ENCODE assay signal across 20 cellular contexts in the genomic region with DNA sequence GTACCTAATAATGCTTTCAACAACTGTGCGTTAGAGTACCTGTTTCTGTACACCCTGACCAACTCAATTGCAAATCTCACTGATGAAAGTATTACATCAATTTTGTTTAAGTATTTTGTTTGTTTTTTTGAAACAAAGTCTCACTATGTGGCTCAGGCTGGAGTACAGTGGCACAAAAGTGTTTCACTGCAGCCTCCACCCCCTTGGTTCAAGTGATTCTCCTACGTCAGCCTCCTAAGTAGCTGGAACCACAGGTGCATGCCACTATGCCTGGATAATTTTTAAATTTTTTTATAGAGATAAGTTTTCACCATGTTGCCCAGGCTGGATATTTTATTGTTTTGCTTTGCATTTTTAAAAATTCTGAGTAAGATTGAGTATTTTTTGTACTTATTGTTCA. TPM values are rescaled to one million over a fixed set of nuclear protein-coding genes. Genes with fewer than 3 reads are reported as not detected.
DNase-seq lines count a peak whose midpoint lies in the region; ATAC-seq, FAIRE-seq and TF ChIP-seq lines count a peak whose summit lies in the region.
"Had no signal": no experiment of that assay in that cellular context is flagged by ENCODE, and none has a peak within 500 bp of the region (broad histone marks: within the 10 kb centered on the region; RNA-seq: fewer than 3 reads in every experiment).

No MANE protein-coding gene starts in this region.

- H3K4me3 ChIP-seq in GM23248 (no peak overlapping the region), astrocyte (ENCODE audit: insufficient read depth, low read depth, low read length) (no peak overlapping the region), mesenchymal stem cell (ENCODE audit: insufficient read depth in 1 of 2, low read depth in 1 of 2, low read length in 2 of 2) (no peak overlapping the region), smooth muscle cell (no peak overlapping the region)
- H3K4me3 ChIP-seq: BLaER1 treated with 17β-estradiol and CSF1 and Interleukin-3, amounts not matched to agents 10 nM and 100 nM; MG63 had no signal

- no peak overlapping the region for H4K8ac ChIP-seq in mesenchymal stem cell (ENCODE audit: low read length)

- WGBS in GM23248 (ENCODE audit: low coverage in 1 of 2, low lambda C conversion rate in 2 of 2, missing lambda C conversion rate in 2 of 2), 2 experiments = 98% methylated on average over 2 of the region's 2 CpGs
- 100% methylated on average over 1 of the region's 2 CpGs for WGBS in mesenchymal stem cell
- WGBS in smooth muscle cell (ENCODE audit: low lambda C conversion rate) = 70% methylated on average over 2 of the region's 2 CpGs

- no peaks in the 10 kb centered on the region for H3K9me2 ChIP-seq in GM23248 (ENCODE audit: insufficient read depth)

- no peak overlapping the region for H2AK5ac ChIP-seq in mesenchymal stem cell (ENCODE audit: low read length, severe bottlenecking)

- no peak for FAIRE-seq in astrocyte (lab: Jason Lieb, UNC)
- FAIRE-seq: GM12892, HTR-8/SVneo had no signal

- peaks cover 18% of the 10 kb centered on the region for H3K4me1 ChIP-seq in GM23248 (ENCODE audit: insufficient read depth)
- peaks cover 18% of the 10 kb centered on the region for H3K4me1 ChIP-seq in astrocyte (ENCODE audit: insufficient read depth, low read length)
- H3K4me1 ChIP-seq in mesenchymal stem cell (ENCODE audit: control insufficient read depth, insufficient read depth, low read depth, low read length) = peaks cover 3% of the 10 kb centered on the region
- peaks cover 15% of the 10 kb centered on the region for H3K4me1 ChIP-seq in smooth muscle cell (ENCODE audit: low read depth)

- no peak for TF ChIP-seq CTCF in astrocyte (IDR thresholded peaks at IDR 0.05; ENCODE audit: insufficient read depth, low read depth, low read length)
- no peak for TF ChIP-seq CTCF in smooth muscle cell (IDR thresholded peaks at IDR 0.05; ENCODE audit: borderline replicate concordance, insufficient read depth, poor library complexity, severe bottlenecking)

- H3K79me2 ChIP-seq in GM23248 (ENCODE audit: insufficient read depth) (no peaks in the 10 kb centered on the region), astrocyte (ENCODE audit: insufficient read depth, low read length) (no peaks in the 10 kb centered on the region), smooth muscle cell (ENCODE audit: low read depth) (no peaks in the 10 kb centered on the region)

- H3K14ac ChIP-seq in mesenchymal stem cell (ENCODE audit: low read length in 2 of 2) = no peak overlapping the region

- peaks cover 2% of the 10 kb centered on the region for H3K36me3 Mint-ChIP-seq in astrocyte (ENCODE audit: low read depth, unreplicated experiment)
- peaks cover 19% of the 10 kb centered on the region for H3K36me3 Mint-ChIP-seq in stimulated activated memory B cell treated with anti-CD40 and anti-IgM and Interleukin-4, amounts not matched to agents 10 μg/mL and 1 μg/mL and 100 μg/mL, for 72 hours
- H3K36me3 Mint-ChIP-seq: IgD-negative memory B cell had no signal

- no peak overlapping the region for H2BK5ac ChIP-seq in mesenchymal stem cell (ENCODE audit: low read depth, low read length, poor library complexity, severe bottlenecking)

- H3F3A ChIP-seq in GM23248 (ENCODE audit: insufficient read depth) (peaks cover 17% of the 10 kb centered on the region), smooth muscle cell (ENCODE audit: low read depth) (peaks cover 16% of the 10 kb centered on the region)

- H4K20me1 ChIP-seq in GM23248 (ENCODE audit: insufficient read depth) (no peaks in the 10 kb centered on the region), astrocyte (ENCODE audit: insufficient read depth, low read length) (no peaks in the 10 kb centered on the region), smooth muscle cell (ENCODE audit: low read depth) (no peaks in the 10 kb centered on the region)
- H4K20me1 ChIP-seq: BLaER1 treated with 17β-estradiol and CSF1 and Interleukin-3, amounts not matched to agents 10 nM and 100 nM had no signal

- DNase-seq in GM23248 (no peak), astrocyte (ENCODE audit: low read depth) (peak; percentile 55), mesenchymal stem cell (no peak), smooth muscle cell (lab: John Stamatoyannopoulos, UW; ENCODE audit: unreplicated experiment) (no peak)
- DNase-seq: CD8-positive, alpha-beta T cell; H9; Karpas-422; NCI-H1048; NCI-H1436; NCI-H1930; NCI-H345; NCI-H524 treated with DMSO at 0.1 percent for 48 hours had no signal

- H3K36me3 ChIP-seq in GM23248 (ENCODE audit: low read depth) (no peaks in the 10 kb centered on the region), astrocyte (ENCODE audit: insufficient read depth, low read length) (no peaks in the 10 kb centered on the region), mesenchymal stem cell (ENCODE audit: control insufficient read depth in 1 of 2, insufficient read depth in 2 of 2, low read depth in 1 of 2, low read length in 2 of 2) (no peaks in the 10 kb centered on the region), smooth muscle cell (ENCODE audit: low read depth) (no peaks in the 10 kb centered on the region)
- H3K36me3 ChIP-seq: MG63 had no signal

- H2BK12ac ChIP-seq in mesenchymal stem cell (ENCODE audit: low read length in 2 of 2) = no peak overlapping the region

- H2BK15ac ChIP-seq in mesenchymal stem cell (ENCODE audit: low read depth, poor library complexity, severe bottlenecking) = no peak overlapping the region

- no peaks in the 10 kb centered on the region for H3K9me3 ChIP-seq in GM23248 (ENCODE audit: low read depth)
- H3K9me3 ChIP-seq in astrocyte (ENCODE audit: insufficient read depth, low read depth, low read length) = no peaks in the 10 kb centered on the region
- H3K9me3 ChIP-seq in mesenchymal stem cell (ENCODE audit: control insufficient read depth, low read length) = no peaks in the 10 kb centered on the region
- H3K9me3 ChIP-seq in smooth muscle cell (replicated peaks; ENCODE audit: low read depth) = no peaks in the 10 kb centered on the region
- H3K9me3 ChIP-seq: BLaER1 treated with 17β-estradiol and CSF1 and Interleukin-3, amounts not matched to agents 10 nM and 100 nM; MG63 had no signal

- H3K27ac Mint-ChIP-seq in astrocyte (ENCODE audit: unreplicated experiment) = peak overlapping the region; percentile 73
- no peak overlapping the region for H3K27ac Mint-ChIP-seq in stimulated activated memory B cell treated with anti-CD40 and anti-IgM and Interleukin-4, amounts not matched to agents 10 μg/mL and 1 μg/mL and 100 μg/mL, for 72 hours
- H3K27ac Mint-ChIP-seq: CD8-positive, alpha-beta T cell; H9; IgD-negative memory B cell had no signal

- ATAC-seq in GM21576 (IDR thresholded peaks at IDR 0.05; ENCODE audit: unreplicated experiment) (no peak), HG03135 (IDR thresholded peaks at IDR 0.05; ENCODE audit: unreplicated experiment) (no peak)
- no peak for ATAC-seq in stimulated activated memory B cell treated with anti-CD40 and anti-IgM and Interleukin-4, amounts not matched to agents 10 μg/mL and 1 μg/mL and 100 μg/mL, for 72 hours
- ATAC-seq: CD8-positive, alpha-beta T cell had no signal

- H3K4ac ChIP-seq in mesenchymal stem cell (ENCODE audit: low read depth in 1 of 2, low read length in 2 of 2) = no peak overlapping the region

- in situ Hi-C loops in GM23248 (cut with MboI) = loop anchor here (10.0 kb wide), 1 partner anchor 169 kb away; no protein-coding TSS in a partner anchor

- H3K4me2 ChIP-seq in GM23248 (ENCODE audit: unreplicated experiment) = peak overlapping the region; percentile 71
- H3K4me2 ChIP-seq in astrocyte (ENCODE audit: low read length) = peak overlapping the region; percentile 71
- H3K4me2 ChIP-seq in mesenchymal stem cell (ENCODE audit: low read length, poor library complexity, severe bottlenecking) = no peak overlapping the region
- peak overlapping the region; percentile 72 for H3K4me2 ChIP-seq in smooth muscle cell
- H3K4me2 ChIP-seq: BLaER1 treated with 17β-estradiol and CSF1 and Interleukin-3, amounts not matched to agents 10 nM and 100 nM had no signal

- H3K79me1 ChIP-seq in mesenchymal stem cell (replicated peaks; ENCODE audit: low read length, poor library complexity, severe bottlenecking) = no peaks in the 10 kb centered on the region

- H2BK120ac ChIP-seq in mesenchymal stem cell (ENCODE audit: low read depth, low read length) = no peak overlapping the region

- peaks cover 27% of the 10 kb centered on the region for H3K4me1 Mint-ChIP-seq in astrocyte (ENCODE audit: low read depth, unreplicated experiment)
- no peaks in the 10 kb centered on the region for H3K4me1 Mint-ChIP-seq in stimulated activated memory B cell treated with anti-CD40 and anti-IgM and Interleukin-4, amounts not matched to agents 10 μg/mL and 1 μg/mL and 100 μg/mL, for 72 hours
- H3K4me1 Mint-ChIP-seq: H9, IgD-negative memory B cell had no signal

- H3K9ac ChIP-seq in GM23248 (no peak overlapping the region), astrocyte (ENCODE audit: low read length) (peak overlapping the region; percentile 73), mesenchymal stem cell (ENCODE audit: low read length) (no peak overlapping the region), smooth muscle cell (ENCODE audit: low read depth) (peak overlapping the region; percentile 90)
- H3K9ac ChIP-seq: BLaER1 treated with 17β-estradiol and CSF1 and Interleukin-3, amounts not matched to agents 10 nM and 100 nM had no signal

- H3K9me3 Mint-ChIP-seq in astrocyte (ENCODE audit: unreplicated experiment) = no peaks in the 10 kb centered on the region
- no peaks in the 10 kb centered on the region for H3K9me3 Mint-ChIP-seq in stimulated activated memory B cell treated with anti-CD40 and anti-IgM and Interleukin-4, amounts not matched to agents 10 μg/mL and 1 μg/mL and 100 μg/mL, for 72 hours
- H3K9me3 Mint-ChIP-seq: CD8-positive, alpha-beta T cell; H9 had no signal

- no peak overlapping the region for H3K18ac ChIP-seq in mesenchymal stem cell (ENCODE audit: low read depth in 1 of 2, low read length in 2 of 2)

- no peak overlapping the region for H2AFZ ChIP-seq in GM23248
- H2AFZ ChIP-seq in astrocyte (ENCODE audit: low read depth, low read length) = no peak overlapping the region
- H2AFZ ChIP-seq in mesenchymal stem cell (ENCODE audit: low read depth, low read length) = no peak overlapping the region
- no peak overlapping the region for H2AFZ ChIP-seq in smooth muscle cell (ENCODE audit: low read depth)

- H4K91ac ChIP-seq in mesenchymal stem cell (ENCODE audit: low read length) = no peak overlapping the region

- no peak overlapping the region for H3K23ac ChIP-seq in mesenchymal stem cell (ENCODE audit: low read length in 2 of 2)

- H3K27ac ChIP-seq in GM23248 (no peak overlapping the region), astrocyte (ENCODE audit: low read depth, low read length) (peak overlapping the region; percentile 97), mesenchymal stem cell (ENCODE audit: low read length, poor library complexity, severe bottlenecking) (peak overlapping the region; percentile 69), smooth muscle cell (ENCODE audit: low read depth) (peak overlapping the region; percentile 100)
- H3K27ac ChIP-seq: BLaER1 treated with 17β-estradiol and CSF1 and Interleukin-3, amounts not matched to agents 10 nM and 100 nM had no signal

- H3K27me3 Mint-ChIP-seq in astrocyte (ENCODE audit: low read depth, unreplicated experiment) = no peaks in the 10 kb centered on the region
- no peaks in the 10 kb centered on the region for H3K27me3 Mint-ChIP-seq in stimulated activated memory B cell treated with anti-CD40 and anti-IgM and Interleukin-4, amounts not matched to agents 10 μg/mL and 1 μg/mL and 100 μg/mL, for 72 hours
- H3K27me3 Mint-ChIP-seq: IgD-negative memory B cell had no signal

- H3K4me3 Mint-ChIP-seq in astrocyte (ENCODE audit: unreplicated experiment) = no peak overlapping the region
- no peak overlapping the region for H3K4me3 Mint-ChIP-seq in stimulated activated memory B cell treated with anti-CD40 and anti-IgM and Interleukin-4, amounts not matched to agents 10 μg/mL and 1 μg/mL and 100 μg/mL, for 72 hours
- H3K4me3 Mint-ChIP-seq: CD8-positive, alpha-beta T cell; H9; IgD-negative memory B cell had no signal

- no peaks in the 10 kb centered on the region for H3K27me3 ChIP-seq in GM23248 (replicated peaks; ENCODE audit: insufficient read depth)
- H3K27me3 ChIP-seq in astrocyte (ENCODE audit: insufficient read depth, low read length) = no peaks in the 10 kb centered on the region
- H3K27me3 ChIP-seq in mesenchymal stem cell (ENCODE audit: control insufficient read depth in 1 of 2, insufficient read depth in 1 of 2, low read length in 2 of 2) = no peaks in the 10 kb centered on the region
- no peaks in the 10 kb centered on the region for H3K27me3 ChIP-seq in smooth muscle cell (ENCODE audit: low read depth)
- H3K27me3 ChIP-seq: BLaER1 treated with 17β-estradiol and CSF1 and Interleukin-3, amounts not matched to agents 10 nM and 100 nM; MG63 had no signal

RNA-seq across cellular contexts. Expression of a gene that starts 46.7 kb away (rescaled TPM):
- total RNA-seq in GM23248 (2014; rRNA removed; shearing (Covaris generic)) = 21.6 and 60.4 TPM in 2 replicates
- 17.2 and 17.5 TPM in 2 replicates for polyA plus RNA-seq in GM23248 (2016; fragmentation: Nextera tagmentation; extraction: Ambion mirVana)
- total RNA-seq in astrocyte = 9.2 and 11.6 TPM in 2 replicates
- 6.5 TPM for polyA plus RNA-seq in mesenchymal stem cell (2013, experiment 1 of 2)
- 7.7 TPM for polyA plus RNA-seq in mesenchymal stem cell (2013, experiment 2 of 2)
- total RNA-seq in smooth muscle cell = 22.8 and 32.7 TPM in 2 replicates
- 9.9 and 21.4 TPM in 2 replicates for polyA plus RNA-seq in smooth muscle cell

RNA-seq across cellular contexts. Expression of a gene that starts 58.0 kb away (rescaled TPM):
- not detected in 2 replicates for total RNA-seq in GM23248 (2014; rRNA removed; shearing (Covaris generic))
- polyA plus RNA-seq in GM23248 (2016; fragmentation: Nextera tagmentation; extraction: Ambion mirVana) = not detected in 2 replicates
- total RNA-seq in astrocyte = 0.31 and 0.45 TPM in 2 replicates
- polyA plus RNA-seq in mesenchymal stem cell (2013, experiment 1 of 2) = 0.04 TPM
- 0.03 TPM for polyA plus RNA-seq in mesenchymal stem cell (2013, experiment 2 of 2)
- total RNA-seq in smooth muscle cell = not detected in 2 replicates
- not detected in 2 replicates for polyA plus RNA-seq in smooth muscle cell
- total RNA-seq: H9 had no signal

Comparison
In these comparisons a context has a peak if more than half of its experiments do, and no peak if none do; other contexts are left out.
1. H3K9ac ChIP-seq: peak in astrocyte (single experiment) and smooth muscle cell (single experiment); none in GM23248 (single experiment) and mesenchymal stem cell (single experiment).